ENCODE assay signal across 18 cellular contexts in genomic region chr21:33847586-33848251, GRCh38.
"Had no signal": no experiment of that assay in that cellular context is flagged by ENCODE, and none has a peak within 500 bp of the region (broad histone marks: within the 10 kb centered on the region; RNA-seq: fewer than 3 reads in every experiment).

No MANE protein-coding gene starts in this region.

- H3K36me3 ChIP-seq: brain microvascular endothelial cell, neutrophil, pancreas had no signal

- H3K9me3 Mint-ChIP-seq: central memory CD8-positive, alpha-beta T cell; T-helper 1 cell treated with Interleukin-12 subunit alpha and Interleukin-12 subunit beta and Interleukin-4 antibody, amounts not matched to agents 30 μg/mL and 1 μg/mL, for 36 hours; type B pancreatic cell had no signal

- DNase-seq: activated CD4-positive, CD25-positive, alpha-beta regulatory T cell treated with anti-CD3 and anti-CD28 coated beads, Interleukin-2, amount 50 U/mL, for 72 hours; activated CD8-positive, alpha-beta memory T cell treated with anti-CD3 and anti-CD28 coated beads for 24 hours; activated CD8-positive, alpha-beta memory T cell treated with anti-CD3 and anti-CD28 coated beads, Interleukin-2, amount 50 U/mL, for 48 hours; activated effector memory CD4-positive, alpha-beta T cell treated with Interleukin-2 at 50 U/mL for 16 hours; activated naive CD4-positive, alpha-beta T cell treated with anti-CD3 and anti-CD28 coated beads, Interleukin-2, amount 50 U/mL, for 16 hours; activated T-cell treated with anti-CD3 and anti-CD28 coated beads, Interleukin-2, amount 50 U/mL, for 48 hours; aorta; brain microvascular endothelial cell; cortex of kidney; erythroblast; foreskin melanocyte; naive B cell; pancreas; stimulated activated naive CD8-positive, alpha-beta T cell treated with anti-CD3 and anti-CD28 coated beads, Interleukin-15, amount 100 ng/mL, for 72 hours had no signal

- H3K4me3 Mint-ChIP-seq: central memory CD8-positive, alpha-beta T cell; stimulated activated naive CD8-positive, alpha-beta T cell treated with anti-CD3 and anti-CD28 coated beads, Interleukin-15, amount 100 ng/mL, for 72 hours; T-helper 1 cell treated with Interleukin-12 subunit alpha and Interleukin-12 subunit beta and Interleukin-4 antibody, amounts not matched to agents 30 μg/mL and 1 μg/mL, for 36 hours; type B pancreatic cell had no signal

- H3K27me3 Mint-ChIP-seq: stimulated activated naive CD8-positive, alpha-beta T cell treated with anti-CD3 and anti-CD28 coated beads, Interleukin-15, amount 100 ng/mL, for 72 hours; type B pancreatic cell had no signal

- H3K36me3 Mint-ChIP-seq: type B pancreatic cell had no signal

- H3K4me3 ChIP-seq: pancreas had no signal

- H3K27ac ChIP-seq: brain microvascular endothelial cell, neutrophil, pancreas had no signal

- H3K9me3 ChIP-seq: neutrophil, pancreas had no signal

- H3K4me1 ChIP-seq: pancreas had no signal

- H3K27ac Mint-ChIP-seq: stimulated activated naive CD8-positive, alpha-beta T cell treated with anti-CD3 and anti-CD28 coated beads, Interleukin-15, amount 100 ng/mL, for 72 hours; T-helper 1 cell treated with Interleukin-12 subunit alpha and Interleukin-12 subunit beta and Interleukin-4 antibody, amounts not matched to agents 30 μg/mL and 1 μg/mL, for 36 hours; type B pancreatic cell had no signal

- H3K4me1 Mint-ChIP-seq: central memory CD8-positive, alpha-beta T cell; stimulated activated naive CD8-positive, alpha-beta T cell treated with anti-CD3 and anti-CD28 coated beads, Interleukin-15, amount 100 ng/mL, for 72 hours had no signal

- H3K27me3 ChIP-seq: brain microvascular endothelial cell, neutrophil, pancreas had no signal
